ENCODE assay signal across 1 cellular context in the genomic region with DNA sequence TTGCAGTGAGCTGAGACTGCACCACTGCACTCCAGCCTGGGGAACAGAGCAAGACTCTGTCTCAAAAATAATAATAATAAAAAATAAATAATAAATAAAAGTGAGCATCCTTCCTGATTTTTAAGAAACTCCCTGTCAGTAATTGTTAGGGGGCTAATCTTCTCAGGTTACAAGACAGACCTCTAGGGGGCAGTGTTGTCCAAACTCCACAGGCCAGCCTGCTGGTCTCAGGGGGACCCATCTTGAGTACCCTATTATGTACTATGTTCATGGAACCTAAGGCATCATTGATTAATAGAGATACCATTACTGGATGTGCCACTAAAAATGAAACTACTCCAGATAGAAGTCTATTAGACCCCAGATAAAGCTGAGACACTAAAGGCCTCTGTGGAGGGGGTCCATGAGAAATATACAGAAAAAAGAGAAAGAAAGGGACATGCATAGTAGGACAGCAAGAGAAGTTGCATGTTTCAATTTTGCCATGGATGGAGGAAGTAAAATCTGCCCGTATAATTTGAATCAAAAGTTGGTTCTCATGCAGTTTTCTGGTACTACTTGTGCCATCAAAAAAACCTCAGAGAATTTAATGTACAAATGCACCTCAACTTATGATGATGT.
TF ChIP-seq lines count a peak whose summit lies in the region.

No MANE protein-coding gene starts in this region.

TF ChIP-seq in H1, 55 proteins besides CTCF, POLR2A, EP300 and RAD21 (continued from another document):
- TF ChIP-seq KDM1A (IDR thresholded peaks at IDR 0.05; ENCODE audit: borderline replicate concordance, low read length) (no peak), MAFK (IDR thresholded peaks at IDR 0.05; ENCODE audit: low read depth, low read length) (no peak), TAF1 (IDR thresholded peaks at IDR 0.05; ENCODE audit: low read depth, low read length) (no peak)
- TF ChIP-seq, protein P1, sequence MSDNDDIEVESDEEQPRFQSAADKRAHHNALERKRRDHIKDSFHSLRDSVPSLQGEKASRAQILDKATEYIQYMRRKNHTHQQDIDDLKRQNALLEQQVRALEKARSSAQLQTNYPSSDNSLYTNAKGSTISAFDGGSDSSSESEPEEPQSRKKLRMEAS (IDR thresholded peaks at IDR 0.05): no peak
TF ChIP-seq in H1: peak in this region for 0.
